ENCODE assay signal across 7 cellular contexts in genomic region chr19:2602391-2603181, GRCh38.
DNase-seq lines count a peak whose midpoint lies in the region; ATAC-seq and TF ChIP-seq lines count a peak whose summit lies in the region.

No MANE protein-coding gene starts in this region.

- TF ChIP-seq POLR2A in lower leg skin (IDR thresholded peaks at IDR 0.05) = no peak

- intact Hi-C loops in dorsolateral prefrontal cortex (cut with DNase I) = no loop called here
- intact Hi-C loops in lower leg skin (cut with DNase I; ENCODE audit: low total_unique reads) = no loop called here

- ATAC-seq in GM21390 (IDR thresholded peaks at IDR 0.05; ENCODE audit: unreplicated experiment) (no peak), GM18909 (IDR thresholded peaks at IDR 0.05; ENCODE audit: poor library complexity, unreplicated experiment) (no peak), GM18873 (IDR thresholded peaks at IDR 0.05; ENCODE audit: low FRiP score, unreplicated experiment) (no peak)

- H3K27me3 ChIP-seq in dorsolateral prefrontal cortex = no peaks in the 10 kb centered on the region

- peak; percentile 46 for DNase-seq in NCI-H2227 treated with DMSO at 0.1 percent for 48 hours (lab: John Stamatoyannopoulos, UW)
- peak in 9 of 10 donors; percentile 38 to 88 (median 81) for DNase-seq in dorsolateral prefrontal cortex
- DNase-seq in lower leg skin (ENCODE audit: low spot score in 2 of 2) = peak; percentile 85 to 97

- peak overlapping the region in 57 of 59 donors; percentile 7 to 93 (median 74) for H3K27ac ChIP-seq in dorsolateral prefrontal cortex
- peak overlapping the region; percentile 17 for H3K27ac ChIP-seq in temporal lobe (ENCODE audit: low read depth, low read length)

- H3K4me3 ChIP-seq in dorsolateral prefrontal cortex (peak overlapping the region in 55 of 59 donors; percentile 0 to 52 (median 34)), lower leg skin (ENCODE audit: low read depth, poor library complexity, severe bottlenecking) (no peak overlapping the region)

- 22 to 27% methylated on average over 17 to 21 of the region's 23 CpGs for WGBS in lower leg skin, 2 donors

- TF ChIP-seq CTCF in dorsolateral prefrontal cortex (IDR thresholded peaks at IDR 0.05 in 54 of 56, conservative IDR thresholded peaks at IDR 0.05 in 2 of 56; ENCODE audit: low read depth in 1 of 56, partially characterized antibody in 56 of 56) (peak in 1 of 56 donors; percentile 10), lower leg skin (IDR thresholded peaks at IDR 0.05) (no peak)
